In the genomic region with DNA sequence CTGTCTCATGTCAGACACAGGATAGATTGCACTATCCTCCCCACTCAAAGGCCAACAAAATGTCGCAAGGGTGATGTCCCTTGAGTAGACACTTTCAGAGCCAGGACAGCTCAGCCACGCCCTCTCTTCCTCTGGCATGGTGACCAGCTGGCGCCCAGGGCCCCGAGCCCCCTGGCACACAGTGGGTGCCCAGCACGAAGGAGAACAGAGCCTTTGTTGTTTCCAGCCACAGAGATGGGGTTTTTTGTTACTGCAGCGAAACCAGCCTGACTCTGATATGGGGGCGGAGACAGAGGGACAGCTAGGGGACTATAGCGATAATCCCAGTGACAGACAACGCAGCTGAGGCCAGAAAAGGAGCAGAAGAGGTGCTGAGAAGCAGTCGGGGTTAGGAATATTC, we compare ENCODE assay signal across 27 cellular contexts.
"Had no signal": no experiment of that assay in that cellular context is flagged by ENCODE, and none has a peak within 500 bp of the region (broad histone marks: within the 10 kb centered on the region; RNA-seq: fewer than 3 reads in every experiment).

No MANE protein-coding gene starts in this region.

- H3K79me2 ChIP-seq: parathyroid adenoma had no signal

- H3K4me3 ChIP-seq: left lung, lower lobe of right lung, mucosa of descending colon, psoas muscle, spleen, suprapubic skin, thoracic aorta, tibial artery, upper lobe of right lung had no signal

- H3K4me1 ChIP-seq: left lung, lower lobe of right lung, parathyroid adenoma, psoas muscle, spleen, suprapubic skin, tibial artery, upper lobe of right lung had no signal

- DNase-seq: hippocampal formation; kidney glomerular epithelial cell; left colon; left lung; lower lobe of right lung; mammary epithelial cell; mesendoderm; midbrain; mucosa of descending colon; naive thymus-derived CD4-positive, alpha-beta T cell; occipital lobe; psoas muscle; small intestine; spleen; stimulated activated CD4-positive, alpha-beta T cell treated with anti-CD3 and anti-CD28 coated beads, Interleukin-4, amount 100 ng/mL, for 24 hours; stimulated activated naive CD4-positive, alpha-beta T cell; tibial artery; upper lobe of right lung had no signal

- H3K9me3 ChIP-seq: left lung, lower lobe of right lung, mucosa of descending colon, neutrophil, psoas muscle, spleen, suprapubic skin, thoracic aorta, tibial artery, upper lobe of right lung had no signal

- H3K27ac ChIP-seq: left lung, lower lobe of right lung, neutrophil, parathyroid adenoma, psoas muscle, spleen, suprapubic skin, thoracic aorta, tibial artery, upper lobe of right lung had no signal

- H3K9ac ChIP-seq: parathyroid adenoma had no signal

- H2AFZ ChIP-seq: parathyroid adenoma had no signal

- ATAC-seq: left colon; left lung; lower lobe of right lung; mucosa of descending colon; naive thymus-derived CD4-positive, alpha-beta T cell; natural killer cell treated with Interleukin-12 subunit alpha and Interleukin-12 subunit beta and Interleukin-15 and Interleukin-18, amount 100 ng/mL, for 72 hours; psoas muscle; sciatic nerve; stimulated activated effector memory CD8-positive, alpha-beta T cell treated with anti-CD3 and anti-CD28 coated beads, Interleukin-12 subunit alpha, Interleukin-12 subunit beta, amount 100 ng/mL, for 72 hours; upper lobe of right lung had no signal

- H3K36me3 ChIP-seq: left lung, lower lobe of right lung, neutrophil, spleen, suprapubic skin, thoracic aorta, tibial artery, upper lobe of right lung had no signal

- H3K27me3 ChIP-seq: left lung, suprapubic skin, upper lobe of right lung had no signal

- FAIRE-seq: keratinocyte, small intestine, urothelium cell line had no signal
